ENCODE assay signal across 8 cellular contexts in the genomic region with DNA sequence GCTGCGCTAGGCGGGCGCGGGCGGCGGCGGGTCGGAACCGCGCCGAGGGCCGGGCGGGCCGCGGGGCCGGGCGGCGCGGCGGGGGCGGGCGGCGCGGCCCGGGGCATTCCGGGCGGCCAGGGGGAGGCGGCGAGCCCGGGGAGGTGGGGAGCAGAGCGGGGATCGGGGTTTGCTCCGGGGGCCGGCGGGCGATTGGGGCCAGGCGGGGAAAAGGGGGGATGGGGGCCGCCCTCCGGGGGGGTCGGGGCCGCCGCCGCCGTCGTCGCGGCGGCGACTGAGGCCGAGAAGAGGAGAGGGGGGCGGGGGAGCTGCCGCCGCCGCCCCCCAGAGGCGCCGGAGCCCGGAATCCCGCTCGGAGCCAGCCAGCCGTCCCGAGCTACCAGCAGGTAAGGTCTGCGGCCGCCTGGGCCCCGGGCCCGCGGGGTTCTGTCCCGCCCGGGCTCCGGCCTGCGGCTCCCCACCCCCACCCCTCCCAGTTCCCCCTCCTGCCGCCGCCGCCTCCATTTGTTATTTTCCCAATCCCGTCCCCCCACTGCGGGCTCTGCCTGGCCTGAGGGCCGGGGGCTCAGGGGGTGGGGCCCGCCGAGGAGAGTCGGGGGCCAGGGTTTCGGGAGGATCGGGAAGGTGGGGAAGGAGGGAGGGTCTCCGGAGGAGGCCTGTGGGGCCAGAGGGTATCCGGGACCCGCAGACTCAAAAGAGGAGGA. TPM values are rescaled to one million over a fixed set of nuclear protein-coding genes. Genes with fewer than 3 reads are reported as not detected.
A peak's percentile ranks its signal among the peaks of the same experiment; 100 is the strongest.
DNase-seq lines count a peak whose midpoint lies in the region; ATAC-seq and TF ChIP-seq lines count a peak whose summit lies in the region.

No MANE protein-coding gene starts in this region.

- H3K27ac ChIP-seq in right atrium auricular region, result peak overlapping the region; percentile 99
- peak overlapping the region; percentile 89 for H3K27ac ChIP-seq in skeletal muscle tissue (ENCODE audit: low read depth, low read length)

- H3K4me3 ChIP-seq in right atrium auricular region, result peak overlapping the region; percentile 93 to 95
- H3K4me3 ChIP-seq in skeletal muscle tissue (ENCODE audit: low read length in 3 of 3), result peak overlapping the region; percentile 75 to 79 (median 78)

- TF ChIP-seq CTCF in right atrium auricular region (IDR thresholded peaks at IDR 0.05), result no peak

- DNase-seq in NCI-H146 (lab: John Stamatoyannopoulos, UW) (peak; percentile 54), NCI-H146 treated with DMSO at 0.1 percent for 48 hours (lab: John Stamatoyannopoulos, UW; ENCODE audit: unreplicated experiment) (no peak), right atrium auricular region (ENCODE audit: low spot score) (no peak), NK-92 (lab: John Stamatoyannopoulos, UW; ENCODE audit: unreplicated experiment) (no peak)

- H3K36me3 ChIP-seq in right atrium auricular region (no peaks in the 10 kb centered on the region), skeletal muscle tissue (ENCODE audit: control insufficient read depth in 3 of 3, insufficient read depth in 3 of 3, low read length in 3 of 3) (no peaks in the 10 kb centered on the region)

- H3K27me3 Mint-ChIP-seq in activated T-helper 17 cell treated with anti-CD3 and anti-CD28 coated beads, Interleukin-2, amount 50 U/mL, for 72 hours, result no peaks in the 10 kb centered on the region

- peak overlapping the region; percentile 81 to 88 (median 86) for H3K9ac ChIP-seq in skeletal muscle tissue (ENCODE audit: low read depth in 1 of 3, low read length in 3 of 3)

- H3K27me3 ChIP-seq in right atrium auricular region (no peaks in the 10 kb centered on the region), skeletal muscle tissue (ENCODE audit: control insufficient read depth in 3 of 3, insufficient read depth in 3 of 3, low read length in 3 of 3) (no peaks in the 10 kb centered on the region)

- peak; percentile 28 for ATAC-seq in activated T-helper 17 cell treated with anti-CD3 and anti-CD28 coated beads, Interleukin-2, amount 50 U/mL, for 72 hours (replicated peaks)
- ATAC-seq in GM18909 (IDR thresholded peaks at IDR 0.05; ENCODE audit: poor library complexity, unreplicated experiment) (no peak), HG02763 (IDR thresholded peaks at IDR 0.05; ENCODE audit: unreplicated experiment) (no peak)

- no peaks in the 10 kb centered on the region for H3K9me3 Mint-ChIP-seq in activated T-helper 17 cell treated with anti-CD3 and anti-CD28 coated beads, Interleukin-2, amount 50 U/mL, for 72 hours

- H3K27ac Mint-ChIP-seq in activated T-helper 17 cell treated with anti-CD3 and anti-CD28 coated beads, Interleukin-2, amount 50 U/mL, for 72 hours, result peak overlapping the region; percentile 96

- H3K4me1 ChIP-seq in right atrium auricular region (peaks cover 0 to 69% of the 10 kb centered on the region in 2 donors), skeletal muscle tissue (ENCODE audit: control insufficient read depth in 3 of 3, insufficient read depth in 3 of 3, low read length in 3 of 3) (peaks cover 49 to 56% (median 54%) of the 10 kb centered on the region in 3 donors)

- H3K36me3 Mint-ChIP-seq in activated T-helper 17 cell treated with anti-CD3 and anti-CD28 coated beads, Interleukin-2, amount 50 U/mL, for 72 hours (ENCODE audit: low read depth), result peaks cover 58% of the 10 kb centered on the region

- H3K9me3 ChIP-seq in right atrium auricular region, result no peaks in the 10 kb centered on the region
- no peaks in the 10 kb centered on the region for H3K9me3 ChIP-seq in skeletal muscle tissue (ENCODE audit: control insufficient read depth in 3 of 3, low read length in 3 of 3)

- H3K4me3 Mint-ChIP-seq in activated T-helper 17 cell treated with anti-CD3 and anti-CD28 coated beads, Interleukin-2, amount 50 U/mL, for 72 hours, result peak overlapping the region; percentile 96

- peaks cover 53% of the 10 kb centered on the region for H3K4me1 Mint-ChIP-seq in activated T-helper 17 cell treated with anti-CD3 and anti-CD28 coated beads, Interleukin-2, amount 50 U/mL, for 72 hours

RNA-seq across cellular contexts. Expression of gene ATN1, which starts 0.4 kb away (rescaled TPM):
- total RNA-seq in activated T-helper 17 cell treated with anti-CD3 and anti-CD28 coated beads, Interleukin-2, amount 50 U/mL, for 72 hours, result 10 to 100 TPM; 34.0 to 62.3 TPM
- total RNA-seq in right atrium auricular region, result 10 to 100 TPM; 37.1 to 68.9 TPM
- 7.3 TPM for total RNA-seq in skeletal muscle tissue

RNA-seq across cellular contexts. Expression of gene ENO2, which starts 13.8 kb away (rescaled TPM):
- 100 to 1,000 TPM; 234 to 858 TPM for total RNA-seq in activated T-helper 17 cell treated with anti-CD3 and anti-CD28 coated beads, Interleukin-2, amount 50 U/mL, for 72 hours
- total RNA-seq in right atrium auricular region (10 to 100 TPM in 1 of 2 donors, 1 to 10 TPM in 1; 9.7 to 36.9 TPM), skeletal muscle tissue (2.6 TPM)

RNA-seq across cellular contexts. Expression of gene RNU7-1, which starts 15.5 kb away (rescaled TPM):
- total RNA-seq in activated T-helper 17 cell treated with anti-CD3 and anti-CD28 coated beads, Interleukin-2, amount 50 U/mL, for 72 hours, result not detected
- total RNA-seq in right atrium auricular region (not detected), skeletal muscle tissue (not detected)

RNA-seq across cellular contexts. Expression of gene C12orf57, which starts 15.7 kb away (rescaled TPM):
- 100 to 1,000 TPM; 192 to 307 TPM for total RNA-seq in activated T-helper 17 cell treated with anti-CD3 and anti-CD28 coated beads, Interleukin-2, amount 50 U/mL, for 72 hours
- total RNA-seq in right atrium auricular region, result 100 to 1,000 TPM; 398 to 533 TPM
- 205 TPM for total RNA-seq in skeletal muscle tissue

RNA-seq across cellular contexts. Expression of gene PTPN6, which starts 23.0 kb away (rescaled TPM):
- total RNA-seq in activated T-helper 17 cell treated with anti-CD3 and anti-CD28 coated beads, Interleukin-2, amount 50 U/mL, for 72 hours, result 100 to 1,000 TPM; 134 to 223 TPM
- total RNA-seq in right atrium auricular region (1 to 10 TPM; 3.7 to 7.5 TPM), skeletal muscle tissue (7.8 TPM)

Comparison
In these comparisons a context has a peak if more than half of its experiments do, and no peak if none do; other contexts are left out.
1. RNA of gene ENO2, which starts 13.8 kb away (total RNA-seq): 234 to 858 TPM in activated T-helper 17 cell treated with anti-CD3 and anti-CD28 coated beads, Interleukin-2, amount 50 U/mL, for 72 hours; 9.7 to 36.9 TPM in right atrium auricular region and 2.6 TPM in skeletal muscle tissue (single experiment); every median in the first group is over 4 times any median in the second.